In the genomic region with DNA sequence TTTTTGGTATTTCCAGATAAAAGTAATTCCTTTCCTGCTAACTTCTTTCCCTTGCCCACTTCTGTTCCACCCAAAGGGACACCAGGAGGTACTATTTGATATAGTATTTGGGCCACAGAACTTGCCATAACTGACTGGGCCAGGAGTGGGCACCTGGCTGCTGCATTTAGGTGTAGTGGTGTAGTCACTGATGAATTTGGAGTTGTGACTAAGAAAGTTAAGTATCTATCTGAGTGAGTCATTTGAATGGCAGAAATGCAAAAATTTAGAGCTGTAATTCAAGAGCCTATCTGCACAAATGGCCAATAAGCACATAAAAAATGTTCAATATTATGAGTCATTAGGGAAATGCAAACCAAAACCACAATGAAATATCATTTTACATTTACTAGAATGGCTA, we compare ENCODE assay signal across 13 cellular contexts. TPM values are rescaled to one million over a fixed set of nuclear protein-coding genes. Genes with fewer than 3 reads are reported as not detected.
DNase-seq lines count a peak whose midpoint lies in the region; ATAC-seq, FAIRE-seq and TF ChIP-seq lines count a peak whose summit lies in the region.
"Had no signal": no experiment of that assay in that cellular context is flagged by ENCODE, and none has a peak within 500 bp of the region (broad histone marks: within the 10 kb centered on the region; RNA-seq: fewer than 3 reads in every experiment).

No MANE protein-coding gene starts in this region.

- no peak overlapping the region for H3K27ac Mint-ChIP-seq in activated naive CD8-positive, alpha-beta T cell treated with anti-CD3 and anti-CD28 coated beads, Interleukin-2, amount 50 U/mL, for 24 hours
- H3K27ac Mint-ChIP-seq: activated naive CD4-positive, alpha-beta T cell treated with anti-CD3 and anti-CD28 coated beads, Interleukin-2, amount 50 U/mL, for 72 hours; T-helper 1 cell treated with Interleukin-12 subunit alpha and Interleukin-12 subunit beta and Interleukin-4 antibody, amounts not matched to agents 30 μg/mL and 1 μg/mL, for 36 hours had no signal

- no peak overlapping the region for H3K4me3 ChIP-seq in choroid plexus epithelial cell (ENCODE audit: low read depth, low read length)
- H3K4me3 ChIP-seq in osteoblast (ENCODE audit: insufficient read depth, low read length): no peak overlapping the region
- H3K4me3 ChIP-seq: left lung had no signal

- no peak overlapping the region for H3K27ac ChIP-seq in osteoblast (ENCODE audit: low read depth, low read length)
- H3K27ac ChIP-seq: left lung had no signal

- H3K36me3 Mint-ChIP-seq in activated naive CD8-positive, alpha-beta T cell treated with anti-CD3 and anti-CD28 coated beads, Interleukin-2, amount 50 U/mL, for 24 hours (ENCODE audit: low read depth): no peaks in the 10 kb centered on the region
- H3K36me3 Mint-ChIP-seq: activated naive CD4-positive, alpha-beta T cell treated with anti-CD3 and anti-CD28 coated beads, Interleukin-2, amount 50 U/mL, for 72 hours had no signal

- H3K79me2 ChIP-seq in osteoblast (ENCODE audit: insufficient read depth, low read length): no peaks in the 10 kb centered on the region

- H3K9me3 ChIP-seq in osteoblast (ENCODE audit: low read depth, low read length): no peaks in the 10 kb centered on the region

- H3K36me3 ChIP-seq in osteoblast (ENCODE audit: insufficient read depth, low read length): no peaks in the 10 kb centered on the region
- H3K36me3 ChIP-seq: left lung had no signal

- peak overlapping the region; percentile 58 for H3K4me2 ChIP-seq in osteoblast (ENCODE audit: insufficient read depth, low read length)

- TF ChIP-seq CTCF in choroid plexus epithelial cell (conservative IDR thresholded peaks at IDR 0.05; ENCODE audit: low read depth, low read length): no peak
- TF ChIP-seq CTCF in osteoblast (IDR thresholded peaks at IDR 0.05; ENCODE audit: extremely low read depth, low read depth, low read length): no peak

- H3K4me3 Mint-ChIP-seq in activated naive CD8-positive, alpha-beta T cell treated with anti-CD3 and anti-CD28 coated beads, Interleukin-2, amount 50 U/mL, for 24 hours: no peak overlapping the region
- H3K4me3 Mint-ChIP-seq: T-helper 1 cell treated with Interleukin-12 subunit alpha and Interleukin-12 subunit beta and Interleukin-4 antibody, amounts not matched to agents 30 μg/mL and 1 μg/mL, for 36 hours had no signal

- peaks cover 6% of the 10 kb centered on the region for H3K27me3 Mint-ChIP-seq in activated naive CD8-positive, alpha-beta T cell treated with anti-CD3 and anti-CD28 coated beads, Interleukin-2, amount 50 U/mL, for 24 hours

- no peak overlapping the region for H2AFZ ChIP-seq in osteoblast (ENCODE audit: low read length)

- no peaks in the 10 kb centered on the region for H3K27me3 ChIP-seq in osteoblast (ENCODE audit: insufficient read depth, low read length)

- H4K20me1 ChIP-seq in osteoblast (ENCODE audit: insufficient read depth, low read length): no peaks in the 10 kb centered on the region

- peaks cover 9% of the 10 kb centered on the region for H3K9me3 Mint-ChIP-seq in activated naive CD8-positive, alpha-beta T cell treated with anti-CD3 and anti-CD28 coated beads, Interleukin-2, amount 50 U/mL, for 24 hours
- H3K9me3 Mint-ChIP-seq: T-helper 1 cell treated with Interleukin-12 subunit alpha and Interleukin-12 subunit beta and Interleukin-4 antibody, amounts not matched to agents 30 μg/mL and 1 μg/mL, for 36 hours had no signal

- DNase-seq in EL (peak; percentile 71), LHCN-M2 (ENCODE audit: low read depth) (peak; percentile 58), choroid plexus epithelial cell (ENCODE audit: low read depth) (peak; percentile 16), osteoblast (ENCODE audit: insufficient read length, low spot score, missing footprints) (peak; percentile 38), GM19239 (ENCODE audit: insufficient read length, low spot score) (no peak)
- no peak for DNase-seq in activated naive CD8-positive, alpha-beta T cell treated with anti-CD3 and anti-CD28 coated beads, Interleukin-2, amount 50 U/mL, for 24 hours
- DNase-seq: left lung, NCI-H2107 had no signal

- H3K4me1 ChIP-seq in osteoblast (ENCODE audit: insufficient read depth, low read length): peaks cover 5% of the 10 kb centered on the region
- H3K4me1 ChIP-seq: left lung had no signal

- FAIRE-seq in GM19239 (lab: Jason Lieb, UNC): no peak
- FAIRE-seq: G401.6 had no signal

- no peaks in the 10 kb centered on the region for H3K4me1 Mint-ChIP-seq in activated naive CD8-positive, alpha-beta T cell treated with anti-CD3 and anti-CD28 coated beads, Interleukin-2, amount 50 U/mL, for 24 hours

- no peak for ATAC-seq in HG03378 (IDR thresholded peaks at IDR 0.05; ENCODE audit: unreplicated experiment)
- ATAC-seq in GM18511 (IDR thresholded peaks at IDR 0.05; ENCODE audit: unreplicated experiment): no peak
- ATAC-seq in activated naive CD8-positive, alpha-beta T cell treated with anti-CD3 and anti-CD28 coated beads, Interleukin-2, amount 50 U/mL, for 24 hours: no peak
- ATAC-seq: left lung had no signal

RNA-seq across cellular contexts. Expression of a gene that starts 14.8 kb away (rescaled TPM):
- total RNA-seq in LHCN-M2 (2014; rRNA removed): 1.1 and 1.2 TPM in 2 replicates
- 0.24 TPM for polyA plus RNA-seq in LHCN-M2 (2012)
- 1.1 and 1.8 TPM in 2 replicates for total RNA-seq in osteoblast
- total RNA-seq: activated naive CD4-positive, alpha-beta T cell treated with anti-CD3 and anti-CD28 coated beads, Interleukin-2, amount 50 U/mL, for 72 hours; left lung had no signal

Comparison
In these comparisons a context has a peak if more than half of its experiments do, and no peak if none do; other contexts are left out.
1. DNase-seq: peak in EL (single experiment), LHCN-M2 (single experiment), choroid plexus epithelial cell (single experiment) and osteoblast (single experiment); none in activated naive CD8-positive, alpha-beta T cell treated with anti-CD3 and anti-CD28 coated beads, Interleukin-2, amount 50 U/mL, for 24 hours (single experiment) and GM19239 (single experiment).